In genomic region chr12:12476836-12477531, GRCh38 we compare ENCODE assay signal across 22 cellular contexts.
DNase-seq lines count a peak whose midpoint lies in the region; ATAC-seq and TF ChIP-seq lines count a peak whose summit lies in the region.
"Had no signal": no experiment of that assay in that cellular context is flagged by ENCODE, and none has a peak within 500 bp of the region (broad histone marks: within the 10 kb centered on the region; RNA-seq: fewer than 3 reads in every experiment).

No MANE protein-coding gene starts in this region.

- H3K27ac Mint-ChIP-seq in neural crest cell (ENCODE audit: unreplicated experiment) = peak overlapping the region; percentile 19
- H3K27ac Mint-ChIP-seq: dendritic cell treated with granulocyte-macrophage colony-stimulating factor and Interleukin-4, amounts not matched to agents 40 ng/mL and 50 ng/mL, for 4 days had no signal

- H3K27me3 Mint-ChIP-seq in neural crest cell (ENCODE audit: low read depth) = no peaks in the 10 kb centered on the region
- H3K27me3 Mint-ChIP-seq: dendritic cell treated with granulocyte-macrophage colony-stimulating factor and Interleukin-4, amounts not matched to agents 40 ng/mL and 50 ng/mL, for 4 days had no signal

- no peak for TF ChIP-seq CTCF in neural crest cell (conservative IDR thresholded peaks at IDR 0.05)

- H3K9me3 Mint-ChIP-seq in neural crest cell = no peaks in the 10 kb centered on the region
- H3K9me3 Mint-ChIP-seq: activated T-cell treated with anti-CD3 and anti-CD28 coated beads, Interleukin-2, amount 50 U/mL, for 4 hours; dendritic cell treated with granulocyte-macrophage colony-stimulating factor and Interleukin-4, amounts not matched to agents 40 ng/mL and 50 ng/mL, for 4 days had no signal

- peak overlapping the region; percentile 83 for H3K27ac ChIP-seq in cingulate gyrus (ENCODE audit: low read depth, low read length)
- H3K27ac ChIP-seq: thyroid gland had no signal

- ATAC-seq in GM18505 (IDR thresholded peaks at IDR 0.05; ENCODE audit: unreplicated experiment) = no peak
- ATAC-seq: activated T-cell treated with anti-CD3 and anti-CD28 coated beads, Interleukin-2, amount 50 U/mL, for 4 hours; Right ventricle myocardium inferior had no signal

- no peaks in the 10 kb centered on the region for H3K4me1 Mint-ChIP-seq in neural crest cell

- TF ChIP-seq POLR2A in GM18505 (IDR thresholded peaks at IDR 0.05; ENCODE audit: borderline replicate concordance, extremely low read depth, insufficient read depth, insufficient read length) = no peak

- peaks cover 27% of the 10 kb centered on the region for H3K36me3 Mint-ChIP-seq in neural crest cell (ENCODE audit: low read depth)

- in situ Hi-C loops in G401 (cut with HindIII; ENCODE audit: low sequenced_read_pairs) = no loop called here

- H3K4me3 Mint-ChIP-seq in neural crest cell = no peak overlapping the region
- H3K4me3 Mint-ChIP-seq: activated T-cell treated with anti-CD3 and anti-CD28 coated beads, Interleukin-2, amount 50 U/mL, for 4 hours; dendritic cell treated with granulocyte-macrophage colony-stimulating factor and Interleukin-4, amounts not matched to agents 40 ng/mL and 50 ng/mL, for 4 days had no signal

- DNase-seq in C1 segment of cervical spinal cord (lab: John Stamatoyannopoulos, UW) (peak in 12 of 14 donors; percentile 15 to 85 (median 72)), G401 (ENCODE audit: low spot score) (peak; percentile 27), neural crest cell (ENCODE audit: low read depth, low spot score) (no peak), KG1 (lab: John Stamatoyannopoulos, UW) (no peak), SKM-1 treated with dmso at 0.1 percent for 144 hours (lab: John Stamatoyannopoulos, UW; ENCODE audit: unreplicated experiment) (no peak), A172 (ENCODE audit: low spot score) (no peak)
- DNase-seq: activated CD4-positive, alpha-beta T cell treated with anti-CD3 and anti-CD28 coated beads for 1 hour; activated T-cell treated with anti-CD3 and anti-CD28 coated beads, Interleukin-2, amount 50 U/mL, for 4 hours; BE2C; DMS79 treated with DMSO at 0.1 percent for 48 hours; erythroblast; glutamatergic neuron; islet precursor cell; MG63; NCI-H187 treated with DMSO at 0.1 percent for 48 hours; NCI-H446 treated with DMSO at 0.1 percent for 48 hours; stimulated activated CD4-positive, alpha-beta T cell treated with anti-CD3 and anti-CD28 coated beads, Interleukin-2, amount 100 ng/mL, for 48 hours; thyroid gland had no signal

Comparison
In these comparisons a context has a peak if more than half of its experiments do, and no peak if none do; other contexts are left out.
1. DNase-seq: peak in C1 segment of cervical spinal cord (12 of 14) and G401 (single experiment); none in neural crest cell (single experiment), KG1 (single experiment), SKM-1 treated with dmso at 0.1 percent for 144 hours (single experiment) and A172 (single experiment).